16 cellular contexts compared by ENCODE assay signal in the genomic region with DNA sequence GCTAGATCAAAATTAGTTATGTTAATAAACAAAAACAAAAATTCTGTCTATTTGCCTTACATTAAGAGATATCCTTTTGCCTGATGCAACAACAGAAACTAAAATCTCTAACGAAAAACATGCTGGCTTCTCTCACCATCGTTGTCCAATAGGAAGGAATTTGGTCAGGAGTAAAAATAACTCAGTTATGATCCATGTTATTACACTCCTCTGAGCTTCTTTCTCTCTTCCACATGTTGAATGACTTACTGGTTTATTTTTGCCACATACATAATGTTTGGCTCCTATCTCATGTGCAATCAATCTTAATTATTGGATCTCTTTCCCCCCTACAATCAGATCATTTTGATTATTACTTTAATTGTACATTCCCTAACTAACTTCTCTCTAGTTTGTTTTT.
DNase-seq lines count a peak whose midpoint lies in the region; ATAC-seq, FAIRE-seq and TF ChIP-seq lines count a peak whose summit lies in the region.
"Had no signal": no experiment of that assay in that cellular context is flagged by ENCODE, and none has a peak within 500 bp of the region (broad histone marks: within the 10 kb centered on the region; RNA-seq: fewer than 3 reads in every experiment).

No MANE protein-coding gene starts in this region.

- H3K9me3 ChIP-seq in astrocyte (ENCODE audit: insufficient read depth, low read depth, low read length), result no peaks in the 10 kb centered on the region
- H3K9me3 ChIP-seq in gastrocnemius medialis, result no peaks in the 10 kb centered on the region

- H3K27me3 Mint-ChIP-seq in astrocyte (ENCODE audit: low read depth, unreplicated experiment), result no peaks in the 10 kb centered on the region
- no peaks in the 10 kb centered on the region for H3K27me3 Mint-ChIP-seq in activated T-cell treated with anti-CD3 and anti-CD28 coated beads, Interleukin-2, amount 50 U/mL, for 4 hours (ENCODE audit: low read depth)
- no peaks in the 10 kb centered on the region for H3K27me3 Mint-ChIP-seq in activated CD4-positive, alpha-beta T cell treated with anti-CD3 and anti-CD28 coated beads for 36 hours
- H3K27me3 Mint-ChIP-seq: activated CD4-positive, alpha-beta T cell treated with anti-CD3 and anti-CD28 coated beads, Interleukin-2, amount 10 ng/mL, durations not matched to agents 24 days and 14 days; B cell; dendritic cell treated with granulocyte-macrophage colony-stimulating factor and Interleukin-4, amounts not matched to agents 40 ng/mL and 50 ng/mL, for 4 days had no signal

- H3K4me3 ChIP-seq in astrocyte (ENCODE audit: insufficient read depth, low read depth, low read length) (no peak overlapping the region), foreskin fibroblast (ENCODE audit: low read depth in 1 of 2, low read length in 2 of 2) (no peak overlapping the region), gastrocnemius medialis (peak overlapping the region; percentile 51 to 60 (median 56))
- H3K4me3 ChIP-seq: skin epidermis had no signal

- no peak overlapping the region for H2AFZ ChIP-seq in astrocyte (ENCODE audit: low read depth, low read length)

- POLR2A ChIA-PET in activated CD4-positive, alpha-beta T cell treated with anti-CD3 and anti-CD28 coated beads for 36 hours (lab: Charles Lee), result no interaction called here

- peak overlapping the region; percentile 80 for H3K27ac ChIP-seq in astrocyte (ENCODE audit: low read depth, low read length)
- H3K27ac ChIP-seq in gastrocnemius medialis, result peak overlapping the region; percentile 86 to 91 (median 90)

- no peak overlapping the region for H3K4me3 Mint-ChIP-seq in astrocyte (ENCODE audit: unreplicated experiment)
- H3K4me3 Mint-ChIP-seq in activated T-cell treated with anti-CD3 and anti-CD28 coated beads, Interleukin-2, amount 50 U/mL, for 4 hours, result no peak overlapping the region
- no peak overlapping the region for H3K4me3 Mint-ChIP-seq in activated CD4-positive, alpha-beta T cell treated with anti-CD3 and anti-CD28 coated beads for 36 hours
- H3K4me3 Mint-ChIP-seq: activated CD4-positive, alpha-beta T cell treated with anti-CD3 and anti-CD28 coated beads, Interleukin-2, amount 10 ng/mL, durations not matched to agents 24 days and 14 days; B cell; dendritic cell treated with granulocyte-macrophage colony-stimulating factor and Interleukin-4, amounts not matched to agents 40 ng/mL and 50 ng/mL, for 4 days had no signal

- peaks cover 2% of the 10 kb centered on the region for H3K4me1 Mint-ChIP-seq in astrocyte (ENCODE audit: low read depth, unreplicated experiment)
- H3K4me1 Mint-ChIP-seq in activated T-cell treated with anti-CD3 and anti-CD28 coated beads, Interleukin-2, amount 50 U/mL, for 4 hours (ENCODE audit: low read depth), result no peaks in the 10 kb centered on the region
- no peaks in the 10 kb centered on the region for H3K4me1 Mint-ChIP-seq in activated CD4-positive, alpha-beta T cell treated with anti-CD3 and anti-CD28 coated beads for 36 hours
- H3K4me1 Mint-ChIP-seq: activated CD4-positive, alpha-beta T cell treated with anti-CD3 and anti-CD28 coated beads, Interleukin-2, amount 10 ng/mL, durations not matched to agents 24 days and 14 days; B cell had no signal

- DNase-seq in AG20443 (ENCODE audit: low spot score) (peak; percentile 21), astrocyte (ENCODE audit: low read depth) (peak; percentile 62), foreskin fibroblast (peak; percentile 7 to 30), gastrocnemius medialis (no peak), T-helper 1 cell (no peak)
- DNase-seq in activated T-cell treated with anti-CD3 and anti-CD28 coated beads, Interleukin-2, amount 50 U/mL, for 4 hours, result no peak
- no peak for DNase-seq in activated CD4-positive, alpha-beta T cell treated with anti-CD3 and anti-CD28 coated beads for 36 hours
- DNase-seq: activated CD4-positive, alpha-beta T cell treated with anti-CD3 and anti-CD28 coated beads, Interleukin-2, amount 10 ng/mL, durations not matched to agents 24 days and 14 days; activated gamma-delta T cell treated with Interleukin-2 at 50 U/mL for 16 hours; DMS79 treated with DMSO at 0.1 percent for 48 hours; NCI-H2029 had no signal

- CTCF ChIA-PET in activated CD4-positive, alpha-beta T cell treated with anti-CD3 and anti-CD28 coated beads for 36 hours (lab: Charles Lee), result interaction anchor here (0.8 kb wide), 1 partner anchor 37 kb away, joined by 3 read pairs; no protein-coding TSS in a partner anchor

- no peaks in the 10 kb centered on the region for H3K9me3 Mint-ChIP-seq in astrocyte (ENCODE audit: unreplicated experiment)
- no peaks in the 10 kb centered on the region for H3K9me3 Mint-ChIP-seq in activated T-cell treated with anti-CD3 and anti-CD28 coated beads, Interleukin-2, amount 50 U/mL, for 4 hours
- no peaks in the 10 kb centered on the region for H3K9me3 Mint-ChIP-seq in activated CD4-positive, alpha-beta T cell treated with anti-CD3 and anti-CD28 coated beads for 36 hours (ENCODE audit: low read depth)
- H3K9me3 Mint-ChIP-seq: activated CD4-positive, alpha-beta T cell treated with anti-CD3 and anti-CD28 coated beads, Interleukin-2, amount 10 ng/mL, durations not matched to agents 24 days and 14 days had no signal

- peaks cover 13% of the 10 kb centered on the region for H3K4me1 ChIP-seq in astrocyte (ENCODE audit: insufficient read depth, low read length)
- peaks cover 4 to 15% of the 10 kb centered on the region in 2 donors for H3K4me1 ChIP-seq in gastrocnemius medialis

- TF ChIP-seq POLR2A in gastrocnemius medialis (IDR thresholded peaks at IDR 0.05), result no peak

- intact Hi-C loops in gastrocnemius medialis (cut with DNase I; ENCODE audit: low total_unique reads), result loop anchor here (2.0 to 5.0 kb wide), 2 partner anchors 109 to 226 kb away; no protein-coding TSS in a partner anchor
- intact Hi-C loops in activated CD4-positive, alpha-beta T cell treated with anti-CD3 and anti-CD28 coated beads for 36 hours (cut with DNase I, micrococcal nuclease), result no loop called here

- TF ChIP-seq CTCF in astrocyte (IDR thresholded peaks at IDR 0.05; ENCODE audit: insufficient read depth, low read depth, low read length) (no peak), foreskin fibroblast (IDR thresholded peaks at IDR 0.05; ENCODE audit: low read depth, low read length) (no peak), gastrocnemius medialis (IDR thresholded peaks at IDR 0.05 in 4 of 5, conservative IDR thresholded peaks at IDR 0.05 in 1 of 5) (no peak)

- in situ Hi-C loops in gastrocnemius medialis (cut with MboI; ENCODE audit: low sequenced_read_pairs in 4 of 4), result loop anchor here in 2 of 4 donors (5.0 to 10.0 kb wide), 2 partner anchors 113 to 119 kb away; no protein-coding TSS in a partner anchor

- peaks cover 43% of the 10 kb centered on the region for H3K79me2 ChIP-seq in astrocyte (ENCODE audit: insufficient read depth, low read length)

- H3K36me3 Mint-ChIP-seq in astrocyte (ENCODE audit: low read depth, unreplicated experiment), result no peaks in the 10 kb centered on the region
- no peaks in the 10 kb centered on the region for H3K36me3 Mint-ChIP-seq in activated T-cell treated with anti-CD3 and anti-CD28 coated beads, Interleukin-2, amount 50 U/mL, for 4 hours (ENCODE audit: insufficient read depth)
- no peaks in the 10 kb centered on the region for H3K36me3 Mint-ChIP-seq in activated CD4-positive, alpha-beta T cell treated with anti-CD3 and anti-CD28 coated beads for 36 hours (ENCODE audit: low read depth)

- ATAC-seq in gastrocnemius medialis, result peak; percentile 80 to 82
- no peak for ATAC-seq in activated T-cell treated with anti-CD3 and anti-CD28 coated beads, Interleukin-2, amount 50 U/mL, for 4 hours
- ATAC-seq in activated CD4-positive, alpha-beta T cell treated with anti-CD3 and anti-CD28 coated beads for 36 hours, result no peak
- ATAC-seq in GM19328 (IDR thresholded peaks at IDR 0.05; ENCODE audit: unreplicated experiment), result no peak

- H3K36me3 ChIP-seq in astrocyte (ENCODE audit: insufficient read depth, low read length) (no peaks in the 10 kb centered on the region), gastrocnemius medialis (no peaks in the 10 kb centered on the region)

- no peak for FAIRE-seq in astrocyte (lab: Jason Lieb, UNC)
- FAIRE-seq: GM12892 had no signal

- H3K27ac Mint-ChIP-seq in astrocyte (ENCODE audit: unreplicated experiment), result no peak overlapping the region
- H3K27ac Mint-ChIP-seq in activated CD4-positive, alpha-beta T cell treated with anti-CD3 and anti-CD28 coated beads for 36 hours, result no peak overlapping the region
- H3K27ac Mint-ChIP-seq: activated CD4-positive, alpha-beta T cell treated with anti-CD3 and anti-CD28 coated beads, Interleukin-2, amount 10 ng/mL, durations not matched to agents 24 days and 14 days; B cell; dendritic cell treated with granulocyte-macrophage colony-stimulating factor and Interleukin-4, amounts not matched to agents 40 ng/mL and 50 ng/mL, for 4 days had no signal

- peak overlapping the region; percentile 89 for H3K4me2 ChIP-seq in astrocyte (ENCODE audit: low read length)

- H4K20me1 ChIP-seq in astrocyte (ENCODE audit: insufficient read depth, low read length), result no peaks in the 10 kb centered on the region

- H3K9ac ChIP-seq in astrocyte (ENCODE audit: low read length), result peak overlapping the region; percentile 88

- H3K27me3 ChIP-seq in astrocyte (ENCODE audit: insufficient read depth, low read length) (no peaks in the 10 kb centered on the region), gastrocnemius medialis (no peaks in the 10 kb centered on the region)

Comparison
In these comparisons a context has a peak if more than half of its experiments do, and no peak if none do; other contexts are left out.
1. DNase-seq: peak in AG20443 (single experiment), astrocyte (single experiment) and foreskin fibroblast (2 of 2); none in gastrocnemius medialis (0 of 2), activated T-cell treated with anti-CD3 and anti-CD28 coated beads, Interleukin-2, amount 50 U/mL, for 4 hours (single experiment), T-helper 1 cell (0 of 5) and activated CD4-positive, alpha-beta T cell treated with anti-CD3 and anti-CD28 coated beads for 36 hours (single experiment).
2. H3K4me3 ChIP-seq: peak in gastrocnemius medialis (4 of 4); none in astrocyte (single experiment) and foreskin fibroblast (0 of 2).
3. ATAC-seq: peak in gastrocnemius medialis (2 of 2); none in activated T-cell treated with anti-CD3 and anti-CD28 coated beads, Interleukin-2, amount 50 U/mL, for 4 hours (0 of 2), activated CD4-positive, alpha-beta T cell treated with anti-CD3 and anti-CD28 coated beads for 36 hours (single experiment) and GM19328 (single experiment).